ENCODE assay signal across 13 cellular contexts in the genomic region with DNA sequence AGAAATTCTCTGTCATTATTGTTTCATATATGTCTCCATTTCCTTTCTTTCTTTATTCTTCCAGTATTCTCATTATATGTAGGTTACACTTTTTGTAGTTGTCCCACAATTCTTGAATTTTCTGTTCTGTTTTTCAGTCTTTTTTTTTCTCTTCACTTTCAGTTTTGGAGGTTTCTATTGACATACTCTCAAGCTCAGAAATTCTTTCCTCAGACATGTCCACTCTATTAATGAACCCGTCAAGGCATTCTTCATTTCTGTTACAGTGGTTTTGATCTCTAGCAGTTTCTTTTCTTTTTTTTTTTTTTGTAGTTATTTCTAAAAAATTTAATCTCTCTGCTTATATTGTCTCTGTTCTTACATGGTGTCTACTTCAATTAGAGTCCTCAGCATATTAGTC. TPM values are rescaled to one million over a fixed set of nuclear protein-coding genes. Genes with fewer than 3 reads are reported as not detected.
A peak's percentile ranks its signal among the peaks of the same experiment; 100 is the strongest.
DNase-seq lines count a peak whose midpoint lies in the region; ATAC-seq and TF ChIP-seq lines count a peak whose summit lies in the region.
"Had no signal": no experiment of that assay in that cellular context is flagged by ENCODE, and none has a peak within 500 bp of the region (broad histone marks: within the 10 kb centered on the region; RNA-seq: fewer than 3 reads in every experiment).

No MANE protein-coding gene starts in this region.

- no peak overlapping the region for H3K18ac ChIP-seq in mesenchymal stem cell (ENCODE audit: low read depth in 1 of 2, low read length in 2 of 2)

- H3K4ac ChIP-seq in mesenchymal stem cell (ENCODE audit: low read depth in 1 of 2, low read length in 2 of 2), result no peak overlapping the region

- no peaks in the 10 kb centered on the region for H3K79me1 ChIP-seq in mesenchymal stem cell (replicated peaks; ENCODE audit: low read length, poor library complexity, severe bottlenecking)

- no CpG with 5 or more reads among the region's 1 CpG for WGBS in mesenchymal stem cell

- DNase-seq in MM.1S, result peak; percentile 34
- no peak for DNase-seq in mesenchymal stem cell
- no peak for DNase-seq in COLO668 (lab: John Stamatoyannopoulos, UW; ENCODE audit: unreplicated experiment)
- DNase-seq in NCI-H526 (lab: John Stamatoyannopoulos, UW), result no peak
- DNase-seq in stimulated activated naive B cell treated with anti-CD40 and anti-IgM and Interleukin-4, amounts not matched to agents 10 μg/mL and 1 μg/mL and 100 μg/mL, for 72 hours, result no peak
- DNase-seq: C1 segment of cervical spinal cord; Caco-2; CD4-positive, alpha-beta memory T cell; DMS153; DND-41; GOT3 had no signal

- H3K4me2 ChIP-seq in MM.1S (ENCODE audit: low read depth, low read length), result no peak overlapping the region; the same call in 1 of the 2 replicates
- H3K4me2 ChIP-seq in mesenchymal stem cell (ENCODE audit: low read length, poor library complexity, severe bottlenecking), result no peak overlapping the region

- no peak overlapping the region for H2BK5ac ChIP-seq in mesenchymal stem cell (ENCODE audit: low read depth, low read length, poor library complexity, severe bottlenecking)

- no peak overlapping the region for H2AK5ac ChIP-seq in mesenchymal stem cell (ENCODE audit: low read length, severe bottlenecking)

- H3K79me2 ChIP-seq in MM.1S (ENCODE audit: low read length), result no peaks in the 10 kb centered on the region

- no peaks in the 10 kb centered on the region for H3K27me3 Mint-ChIP-seq in stimulated activated naive B cell treated with anti-CD40 and anti-IgM and Interleukin-4, amounts not matched to agents 10 μg/mL and 1 μg/mL and 100 μg/mL, for 72 hours

- H3K9me3 Mint-ChIP-seq in stimulated activated naive B cell treated with anti-CD40 and anti-IgM and Interleukin-4, amounts not matched to agents 10 μg/mL and 1 μg/mL and 100 μg/mL, for 72 hours, result peaks cover 0 to 4% of the 10 kb centered on the region in 2 donors

- H3K9ac ChIP-seq in MM.1S (ENCODE audit: low read length) (no peak overlapping the region), mesenchymal stem cell (ENCODE audit: low read length) (peak overlapping the region; percentile 37)

- H4K91ac ChIP-seq in mesenchymal stem cell (ENCODE audit: low read length), result no peak overlapping the region

- H3K4me3 ChIP-seq in MM.1S (ENCODE audit: low read length) (no peak overlapping the region), mesenchymal stem cell (ENCODE audit: insufficient read depth in 1 of 2, low read depth in 1 of 2, low read length in 2 of 2) (no peak overlapping the region)
- H3K4me3 ChIP-seq: HAP-1 had no signal

- H2BK12ac ChIP-seq in mesenchymal stem cell (ENCODE audit: low read length in 2 of 2), result no peak overlapping the region

- no peak overlapping the region for H2BK15ac ChIP-seq in mesenchymal stem cell (ENCODE audit: low read depth, poor library complexity, severe bottlenecking)

- H2AFZ ChIP-seq in MM.1S (ENCODE audit: low read length), result no peak overlapping the region
- H2AFZ ChIP-seq in mesenchymal stem cell (ENCODE audit: low read depth, low read length), result no peak overlapping the region

- H3K36me3 Mint-ChIP-seq in stimulated activated naive B cell treated with anti-CD40 and anti-IgM and Interleukin-4, amounts not matched to agents 10 μg/mL and 1 μg/mL and 100 μg/mL, for 72 hours, result no peaks in the 10 kb centered on the region
- H3K36me3 Mint-ChIP-seq: CD4-positive, alpha-beta memory T cell had no signal

- ATAC-seq in SK-N-SH treated with all-trans-retinoic acid at 6 μM for 48 hours, result peak; percentile 60
- no peak for ATAC-seq in stimulated activated naive B cell treated with anti-CD40 and anti-IgM and Interleukin-4, amounts not matched to agents 10 μg/mL and 1 μg/mL and 100 μg/mL, for 72 hours (replicated peaks)

- H3K23ac ChIP-seq in mesenchymal stem cell (ENCODE audit: low read length in 2 of 2), result no peak overlapping the region

- H3K27ac Mint-ChIP-seq in stimulated activated naive B cell treated with anti-CD40 and anti-IgM and Interleukin-4, amounts not matched to agents 10 μg/mL and 1 μg/mL and 100 μg/mL, for 72 hours, result no peak overlapping the region
- H3K27ac Mint-ChIP-seq: CD4-positive, alpha-beta memory T cell had no signal

- H3K4me3 Mint-ChIP-seq in stimulated activated naive B cell treated with anti-CD40 and anti-IgM and Interleukin-4, amounts not matched to agents 10 μg/mL and 1 μg/mL and 100 μg/mL, for 72 hours, result no peak overlapping the region
- H3K4me3 Mint-ChIP-seq: CD4-positive, alpha-beta memory T cell had no signal

- H4K20me1 ChIP-seq in MM.1S (ENCODE audit: insufficient read depth, low read length), result no peaks in the 10 kb centered on the region

- no peak for TF ChIP-seq CTCF in MM.1S (IDR thresholded peaks at IDR 0.05; ENCODE audit: low read length)

- no peak overlapping the region for H3K27ac ChIP-seq in MM.1S (ENCODE audit: low read length)
- no peak overlapping the region for H3K27ac ChIP-seq in mesenchymal stem cell (ENCODE audit: low read length, poor library complexity, severe bottlenecking)

- H3K9me3 ChIP-seq in MM.1S (replicated peaks; ENCODE audit: insufficient read depth, low read length) (no peaks in the 10 kb centered on the region), mesenchymal stem cell (ENCODE audit: control insufficient read depth, low read length) (no peaks in the 10 kb centered on the region)
- H3K9me3 ChIP-seq: Caco-2, HAP-1 had no signal

- H3K27me3 ChIP-seq in MM.1S (replicated peaks; ENCODE audit: insufficient read depth, low read length) (no peaks in the 10 kb centered on the region), mesenchymal stem cell (ENCODE audit: control insufficient read depth in 1 of 2, insufficient read depth in 1 of 2, low read length in 2 of 2) (no peaks in the 10 kb centered on the region)

- H3K36me3 ChIP-seq in MM.1S (replicated peaks; ENCODE audit: insufficient read depth, low read length), result no peaks in the 10 kb centered on the region
- no peaks in the 10 kb centered on the region for H3K36me3 ChIP-seq in mesenchymal stem cell (ENCODE audit: control insufficient read depth in 1 of 2, insufficient read depth in 2 of 2, low read depth in 1 of 2, low read length in 2 of 2)
- H3K36me3 ChIP-seq: HAP-1 had no signal

- H3F3A ChIP-seq in MM.1S (ENCODE audit: insufficient read depth, low read length), result no peaks in the 10 kb centered on the region

- 0 out of 2 replicates have a peak, but pooled peaks cover 5% of the 10 kb centered on the region for H3K4me1 ChIP-seq in MM.1S (ENCODE audit: low read length)
- no peaks in the 10 kb centered on the region for H3K4me1 ChIP-seq in mesenchymal stem cell (ENCODE audit: control insufficient read depth, insufficient read depth, low read depth, low read length)
- H3K4me1 ChIP-seq: Caco-2, HAP-1 had no signal

- no peak overlapping the region for H3K14ac ChIP-seq in mesenchymal stem cell (ENCODE audit: low read length in 2 of 2)

- H2BK120ac ChIP-seq in mesenchymal stem cell (ENCODE audit: low read depth, low read length), result no peak overlapping the region

- no peak overlapping the region for H4K8ac ChIP-seq in mesenchymal stem cell (ENCODE audit: low read length)

- H3K9me2 ChIP-seq in MM.1S (replicated peaks; ENCODE audit: insufficient read depth, low read length), result no peaks in the 10 kb centered on the region

- H3K4me1 Mint-ChIP-seq in stimulated activated naive B cell treated with anti-CD40 and anti-IgM and Interleukin-4, amounts not matched to agents 10 μg/mL and 1 μg/mL and 100 μg/mL, for 72 hours, result no peaks in the 10 kb centered on the region
- H3K4me1 Mint-ChIP-seq: CD4-positive, alpha-beta memory T cell had no signal

TF ChIP-seq in SK-N-SH treated with all-trans-retinoic acid at 6 μM for 48 hours, 23 proteins besides CTCF, POLR2A, EP300 and RAD21 (continues in another document):
- TF ChIP-seq, protein P1, sequence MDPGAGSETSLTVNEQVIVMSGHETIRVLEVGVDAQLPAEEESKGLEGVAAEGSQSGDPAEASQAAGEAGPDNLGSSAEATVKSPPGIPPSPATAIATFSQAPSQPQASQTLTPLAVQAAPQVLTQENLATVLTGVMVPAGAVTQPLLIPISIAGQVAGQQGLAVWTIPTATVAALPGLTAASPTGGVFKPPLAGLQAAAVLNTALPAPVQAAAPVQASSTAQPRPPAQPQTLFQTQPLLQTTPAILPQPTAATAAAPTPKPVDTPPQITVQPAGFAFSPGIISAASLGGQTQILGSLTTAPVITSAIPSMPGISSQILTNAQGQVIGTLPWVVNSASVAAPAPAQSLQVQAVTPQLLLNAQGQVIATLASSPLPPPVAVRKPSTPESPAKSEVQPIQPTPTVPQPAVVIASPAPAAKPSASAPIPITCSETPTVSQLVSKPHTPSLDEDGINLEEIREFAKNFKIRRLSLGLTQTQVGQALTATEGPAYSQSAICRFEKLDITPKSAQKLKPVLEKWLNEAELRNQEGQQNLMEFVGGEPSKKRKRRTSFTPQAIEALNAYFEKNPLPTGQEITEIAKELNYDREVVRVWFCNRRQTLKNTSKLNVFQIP (CRISPR knock-in tag; IDR thresholded peaks at IDR 0.05; ENCODE audit: borderline replicate concordance, low read depth), result no peak
- no peak for TF ChIP-seq GLIS3 (CRISPR knock-in tag; IDR thresholded peaks at IDR 0.05)
- TF ChIP-seq ZNF8 (CRISPR knock-in tag; IDR thresholded peaks at IDR 0.05), result no peak
- TF ChIP-seq RARB (CRISPR knock-in tag; IDR thresholded peaks at IDR 0.05), result no peak
- TF ChIP-seq ESRRG (CRISPR knock-in tag; IDR thresholded peaks at IDR 0.05), result no peak
- no peak for TF ChIP-seq ZC3H10 (CRISPR knock-in tag; IDR thresholded peaks at IDR 0.05)
- TF ChIP-seq TCF4 (CRISPR knock-in tag; IDR thresholded peaks at IDR 0.05; ENCODE audit: borderline replicate concordance), result no peak
- TF ChIP-seq ZNF565 (CRISPR knock-in tag; conservative IDR thresholded peaks at IDR 0.05; ENCODE audit: low read depth), result no peak
- TF ChIP-seq ISL1 (CRISPR knock-in tag; IDR thresholded peaks at IDR 0.05), result no peak
- no peak for TF ChIP-seq ARNTL (CRISPR knock-in tag; IDR thresholded peaks at IDR 0.05; ENCODE audit: borderline replicate concordance, low read depth)
- TF ChIP-seq ZFP30 (CRISPR knock-in tag; IDR thresholded peaks at IDR 0.05), result no peak
- TF ChIP-seq CREB5 (CRISPR knock-in tag; IDR thresholded peaks at IDR 0.05; ENCODE audit: low read depth), result no peak
- TF ChIP-seq SNAI2 (CRISPR knock-in tag; IDR thresholded peaks at IDR 0.05), result no peak
- TF ChIP-seq OSR1 (CRISPR knock-in tag; IDR thresholded peaks at IDR 0.05), result no peak
- no peak for TF ChIP-seq ZFP3 (CRISPR knock-in tag; IDR thresholded peaks at IDR 0.05)

RNA-seq across cellular contexts. Expression of gene KCNK2, which starts 49.6 kb away (rescaled TPM):
- polyA plus RNA-seq in mesenchymal stem cell (2013, experiment 1 of 2), result 0.25 TPM
- 0.32 TPM for polyA plus RNA-seq in mesenchymal stem cell (2013, experiment 2 of 2)
- polyA plus RNA-seq: CD4-positive, alpha-beta memory T cell had no signal
